In the genomic region with DNA sequence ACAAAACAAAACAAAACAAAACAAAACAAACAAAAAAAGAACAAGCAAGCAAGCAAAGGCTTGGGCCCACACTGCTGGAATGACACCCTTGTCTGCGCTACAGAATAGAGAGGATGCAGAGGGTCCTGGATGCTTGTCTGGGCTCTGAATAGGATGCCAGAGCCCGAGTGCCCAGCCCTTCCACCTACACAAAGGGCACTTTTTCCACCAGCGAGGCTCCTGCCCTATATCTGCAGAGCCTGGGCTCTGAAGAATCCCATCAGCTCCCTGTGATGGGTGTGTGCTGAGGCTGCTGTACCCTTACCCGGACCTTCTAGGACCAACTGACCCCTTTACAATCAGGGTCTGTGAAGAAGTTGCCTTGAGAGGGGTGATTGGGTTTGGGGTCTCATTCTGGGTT, we compare ENCODE assay signal across 23 cellular contexts.
"Had no signal": no experiment of that assay in that cellular context is flagged by ENCODE, and none has a peak within 500 bp of the region (broad histone marks: within the 10 kb centered on the region; RNA-seq: fewer than 3 reads in every experiment).

No MANE protein-coding gene starts in this region.

- H3K4me3 ChIP-seq: MG63, SJCRH30, SK-N-MC had no signal

- DNase-seq: IMR-90, Karpas-422, KG1, MG63, NCI-H1092, NCI-H1105 treated with DMSO at 0.1 percent for 48 hours, NCI-H1417 treated with DMSO at 0.1 percent for 48 hours, NCI-H146, NCI-H1694 treated with DMSO at 0.1 percent for 48 hours, NCI-H1930, NCI-H2081, NCI-H2107, NCI-H226, NCI-H446, NCI-H510A, NCI-H524 treated with DMSO at 0.1 percent for 48 hours, NCI-H69, NCI-H774, RPMI8226, SHP77 treated with DMSO at 0.1 percent for 48 hours, SJCRH30 had no signal

- H3K27me3 ChIP-seq: MG63, SJCRH30 had no signal

- H3K27ac ChIP-seq: SJCRH30, SK-N-MC had no signal

- H3K9me3 ChIP-seq: MG63, SJCRH30 had no signal

- H3K4me1 ChIP-seq: SJCRH30 had no signal

- ATAC-seq: HepG2 had no signal

- H3K36me3 ChIP-seq: MG63, SJCRH30 had no signal
